ENCODE assay signal across 24 cellular contexts in the genomic region with DNA sequence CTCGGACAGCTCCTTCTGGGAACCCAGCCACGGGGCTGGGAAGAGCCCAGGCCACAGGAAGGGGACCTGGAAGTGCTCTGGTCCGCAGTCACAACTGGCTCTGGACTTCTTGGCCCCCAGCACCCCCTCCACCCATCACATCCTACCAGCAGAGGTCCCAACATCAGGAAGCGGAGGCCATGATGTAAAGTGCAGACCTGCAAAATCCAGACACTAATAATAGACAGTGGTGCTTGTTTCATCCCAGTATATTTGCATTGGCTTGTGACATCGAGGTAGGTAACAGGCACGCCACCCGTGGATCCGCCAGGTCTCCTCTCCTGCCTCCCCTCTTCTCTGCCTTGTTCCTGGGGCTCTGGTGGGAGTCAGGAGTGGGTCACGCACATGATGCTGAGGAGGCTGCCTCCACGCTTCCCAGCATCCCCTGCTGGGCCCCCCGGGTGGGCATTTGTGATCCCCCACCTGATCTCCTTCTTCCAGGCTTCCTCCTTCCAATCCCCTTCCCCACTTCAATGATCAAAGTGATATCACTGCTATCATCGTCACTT.
"Had no signal": no experiment of that assay in that cellular context is flagged by ENCODE, and none has a peak within 500 bp of the region (broad histone marks: within the 10 kb centered on the region; RNA-seq: fewer than 3 reads in every experiment).

No MANE protein-coding gene starts in this region.

- H3K4me1 ChIP-seq: gastrocnemius medialis, parathyroid adenoma, tibial artery had no signal

- H3K27ac ChIP-seq: dorsolateral prefrontal cortex, epithelial cell of prostate, gastrocnemius medialis, parathyroid adenoma, right lobe of liver, testis, tibial artery, upper lobe of left lung had no signal

- H3K27ac Mint-ChIP-seq: progenitor cell of endocrine pancreas; stimulated activated effector memory CD8-positive, alpha-beta T cell treated with anti-CD3 and anti-CD28 coated beads, Interleukin-12 subunit alpha, Interleukin-12 subunit beta, amount 100 ng/mL, for 72 hours had no signal

- H3K36me3 ChIP-seq: gastrocnemius medialis, right lobe of liver, tibial artery, upper lobe of left lung had no signal

- H3K27me3 ChIP-seq: right lobe of liver, testis, upper lobe of left lung had no signal

- ATAC-seq: esophagus mucosa; gastrocnemius medialis; naive thymus-derived CD4-positive, alpha-beta T cell; right lobe of liver; stimulated activated effector memory CD8-positive, alpha-beta T cell treated with anti-CD3 and anti-CD28 coated beads, Interleukin-12 subunit alpha, Interleukin-12 subunit beta, amount 100 ng/mL, for 72 hours had no signal

- FAIRE-seq: keratinocyte, urothelium cell line had no signal

- H3K4me3 ChIP-seq: dorsolateral prefrontal cortex, gastrocnemius medialis, right lobe of liver, smooth muscle cell, testis, tibial artery, upper lobe of left lung had no signal

- H3K36me3 Mint-ChIP-seq: naive thymus-derived CD4-positive, alpha-beta T cell; stimulated activated effector memory CD8-positive, alpha-beta T cell treated with anti-CD3 and anti-CD28 coated beads, Interleukin-12 subunit alpha, Interleukin-12 subunit beta, amount 100 ng/mL, for 72 hours had no signal

- H3K9me3 Mint-ChIP-seq: stimulated activated effector memory CD8-positive, alpha-beta T cell treated with anti-CD3 and anti-CD28 coated beads, Interleukin-12 subunit alpha, Interleukin-12 subunit beta, amount 100 ng/mL, for 72 hours had no signal

- H3K4me2 ChIP-seq: smooth muscle cell had no signal

- H3K4me3 Mint-ChIP-seq: naive thymus-derived CD4-positive, alpha-beta T cell; stimulated activated effector memory CD8-positive, alpha-beta T cell treated with anti-CD3 and anti-CD28 coated beads, Interleukin-12 subunit alpha, Interleukin-12 subunit beta, amount 100 ng/mL, for 72 hours had no signal

- H3K9me3 ChIP-seq: gastrocnemius medialis, right lobe of liver, testis, tibial artery, upper lobe of left lung had no signal

- H3K4me1 Mint-ChIP-seq: stimulated activated effector memory CD8-positive, alpha-beta T cell treated with anti-CD3 and anti-CD28 coated beads, Interleukin-12 subunit alpha, Interleukin-12 subunit beta, amount 100 ng/mL, for 72 hours had no signal

- DNase-seq: effector CD4-positive, alpha-beta T cell; foreskin fibroblast; gastrocnemius medialis; mesenchymal stem cell; midbrain; naive thymus-derived CD4-positive, alpha-beta T cell; occipital lobe; stimulated activated CD4-positive, alpha-beta T cell treated with anti-CD3 and anti-CD28 coated beads, Interleukin-2, amount 100 ng/mL, for 24 hours; stimulated activated CD4-positive, alpha-beta T cell treated with anti-CD3 and anti-CD28 coated beads, Interleukin-4, amount 100 ng/mL, for 24 hours; stimulated activated naive CD4-positive, alpha-beta T cell treated with Interleukin-2 at 50 U/mL for 16 hours; substantia nigra; testis; upper lobe of left lung had no signal
